ENCODE assay signal across 13 cellular contexts in the genomic region with DNA sequence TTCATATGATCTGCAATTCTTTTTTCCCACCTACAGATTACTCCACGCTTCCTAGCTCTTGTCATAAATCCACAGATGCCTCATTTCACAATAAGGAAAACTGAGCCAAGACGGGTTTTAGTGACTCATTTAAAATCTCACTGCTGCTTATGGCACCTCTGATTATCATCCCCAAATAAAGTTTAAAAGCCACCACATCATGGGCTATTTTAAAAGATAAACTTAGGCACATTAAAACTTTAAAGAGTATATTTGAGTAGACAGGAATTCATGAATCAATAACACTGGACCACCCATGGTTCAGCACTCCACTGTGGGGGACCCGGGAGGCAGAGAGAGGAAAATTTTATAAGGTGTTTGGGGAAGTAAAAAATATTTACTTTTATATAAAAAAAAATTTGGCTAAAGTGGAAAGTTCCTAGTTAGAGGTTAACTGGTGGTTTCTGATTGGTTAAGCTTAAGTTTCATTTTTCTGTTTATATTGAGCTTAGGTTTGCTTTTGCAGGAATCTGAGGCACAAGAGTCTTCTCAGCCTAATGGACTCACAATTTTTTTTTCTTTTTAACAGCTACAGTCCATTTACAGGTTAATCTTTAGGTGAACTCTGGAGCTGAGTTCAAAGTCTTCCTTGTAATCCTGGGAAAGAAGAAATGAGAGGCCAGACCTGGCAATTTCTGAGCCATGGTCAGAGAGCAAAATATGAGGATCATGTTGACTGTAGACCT. TPM values are rescaled to one million over a fixed set of nuclear protein-coding genes. Genes with fewer than 3 reads are reported as not detected.
A peak's percentile ranks its signal among the peaks of the same experiment; 100 is the strongest.
DNase-seq lines count a peak whose midpoint lies in the region; ATAC-seq and TF ChIP-seq lines count a peak whose summit lies in the region.
"Had no signal": no experiment of that assay in that cellular context is flagged by ENCODE, and none has a peak within 500 bp of the region (broad histone marks: within the 10 kb centered on the region; RNA-seq: fewer than 3 reads in every experiment).

No MANE protein-coding gene starts in this region.

- H3K23ac ChIP-seq in IMR-90 (ENCODE audit: low read depth, low read length) = no peak overlapping the region

- TF ChIP-seq POLR2A in IMR-90 (IDR thresholded peaks at IDR 0.05; ENCODE audit: low read depth, low read length) (no peak), sigmoid colon (IDR thresholded peaks at IDR 0.05) (no peak)

- CTCF ChIA-PET in A673 (lab: Charles Lee) (no interaction called here), IMR-90 (lab: Yijun Ruan, JAX) (interaction anchor here (1.1 to 1.3 kb wide), 2 partner anchors 10 to 49 kb away, joined by 4 to 6 read pairs; no protein-coding TSS in a partner anchor), GM10248 (lab: Yijun Ruan, JAX) (interaction anchor here (1.2 to 2.4 kb wide), 3 partner anchors 10 to 361 kb away, joined by 3 to 10 read pairs (median 3); no protein-coding TSS in a partner anchor)

- no peaks in the 10 kb centered on the region for H3K79me1 ChIP-seq in IMR-90 (ENCODE audit: low read depth in 1 of 2, low read length in 2 of 2)

- H3K36me3 ChIP-seq in A673 (ENCODE audit: insufficient read depth, low read length, poor library complexity, severe bottlenecking) = no peaks in the 10 kb centered on the region
- H3K36me3 ChIP-seq in IMR-90 (ENCODE audit: control insufficient read depth, insufficient read depth, low read length) = no peaks in the 10 kb centered on the region
- H3K36me3 ChIP-seq in left lung = no peaks in the 10 kb centered on the region
- no peaks in the 10 kb centered on the region for H3K36me3 ChIP-seq in sigmoid colon
- H3K36me3 ChIP-seq: ascending aorta, neutrophil, vagina had no signal

- DNase-seq in A673 (ENCODE audit: low spot score) (peak; percentile 26), IMR-90 (peak; percentile 51), dedifferentiated amniotic fluid mesenchymal stem cell (ENCODE audit: extremely low spot score) (peak; percentile 33), left lung (no peak), GM10248 (ENCODE audit: extremely low spot score) (no peak), sigmoid colon (no peak), substantia nigra (lab: John Stamatoyannopoulos, UW) (no peak)
- DNase-seq: activated T-cell treated with anti-CD3 and anti-CD28 coated beads, Interleukin-2, amount 50 U/mL, for 48 hours; effector memory CD4-positive, alpha-beta T cell had no signal

- no peaks in the 10 kb centered on the region; the same call in 1 of the 2 replicates for H3K9me1 ChIP-seq in IMR-90 (ENCODE audit: insufficient read depth, low read length)

- H4K5ac ChIP-seq in IMR-90 (ENCODE audit: low read depth, low read length) = no peak overlapping the region

- H4K8ac ChIP-seq in IMR-90 (ENCODE audit: low read depth in 2 of 2, low read length in 2 of 2) = no peak overlapping the region

- in situ Hi-C loops in IMR-90 (cut with MboI; ENCODE audit: low sequenced_read_pairs) = no loop called here

- no peak for TF ChIP-seq EP300 in sigmoid colon (IDR thresholded peaks at IDR 0.05)

- no peak overlapping the region for H3K9ac ChIP-seq in IMR-90 (ENCODE audit: low read depth, low read length)

- no peak overlapping the region for H3K18ac ChIP-seq in IMR-90 (ENCODE audit: low read depth, low read length)

- no peaks in the 10 kb centered on the region for H4K20me1 ChIP-seq in IMR-90 (ENCODE audit: insufficient read depth, low read length)

- no peak overlapping the region for H3K14ac ChIP-seq in IMR-90 (replicated peaks; ENCODE audit: low read depth, low read length)

- no peak overlapping the region for H2AK5ac ChIP-seq in IMR-90 (ENCODE audit: low read depth, low read length)

- H3K4me3 ChIP-seq in A673 (ENCODE audit: low read depth, low read length, poor library complexity, severe bottlenecking) (no peak overlapping the region), IMR-90 (ENCODE audit: insufficient read depth, low read depth, low read length) (no peak overlapping the region), left lung (no peak overlapping the region), sigmoid colon (no peak overlapping the region)
- H3K4me3 ChIP-seq: ascending aorta, vagina had no signal

- POLR2A ChIA-PET in A673 (lab: Charles Lee; ENCODE audit: low non-redundant PET) (interaction anchor here (0.7 kb wide), 1 partner anchor 118 kb away, joined by 4 read pairs; no protein-coding TSS in a partner anchor), IMR-90 (lab: Charles Lee; ENCODE audit: unreplicated experiment) (no interaction called here), GM10248 (lab: Yijun Ruan, JAX) (no interaction called here)

- no peak overlapping the region for H3K4ac ChIP-seq in IMR-90 (ENCODE audit: low read depth, low read length)

- H2BK5ac ChIP-seq in IMR-90 (ENCODE audit: low read depth, low read length, poor library complexity, severe bottlenecking) = no peak overlapping the region

- intact Hi-C loops in A673 (cut with micrococcal nuclease; ENCODE audit: unreplicated experiment) = no loop called here
- intact Hi-C loops in IMR-90 (cut with micrococcal nuclease) = no loop called here
- intact Hi-C loops in left lung (cut with DNase I) = no loop called here
- intact Hi-C loops in sigmoid colon (cut with DNase I) = no loop called here

- H3K27ac ChIP-seq in A673 (ENCODE audit: low read depth, low read length, poor library complexity, severe bottlenecking) = no peak overlapping the region
- H3K27ac ChIP-seq in IMR-90 (ENCODE audit: insufficient read depth, low read length) = no peak overlapping the region
- no peak overlapping the region for H3K27ac ChIP-seq in left lung
- peak overlapping the region in 1 of 4 donors; percentile 2 for H3K27ac ChIP-seq in sigmoid colon
- no peak overlapping the region for H3K27ac ChIP-seq in substantia nigra (ENCODE audit: low read depth, low read length, poor library complexity, severe bottlenecking)
- H3K27ac ChIP-seq: ascending aorta, neutrophil, vagina had no signal

- H2AFZ ChIP-seq in IMR-90 (replicated peaks; ENCODE audit: low read length, poor library complexity) = no peak overlapping the region

- TF ChIP-seq RAD21 in IMR-90 (IDR thresholded peaks at IDR 0.05; ENCODE audit: low read length) = no peak

- H4K91ac ChIP-seq in IMR-90 (ENCODE audit: insufficient read depth, low read depth, low read length) = no peak overlapping the region

- ATAC-seq in IMR-90 (ENCODE audit: low read depth) (peak; percentile 60), left lung (peak; percentile 55), GM21576 (IDR thresholded peaks at IDR 0.05; ENCODE audit: unreplicated experiment) (no peak)

- no CpG with 5 or more reads among the region's 3 CpGs for WGBS in IMR-90 (ENCODE audit: extremely low coverage in 2 of 2, insufficient read length in 1 of 2), 2 experiments
- WGBS in sigmoid colon, 2 donors = 9 to 39% methylated on average over 3 of the region's 3 CpGs

- peaks cover 13% of the 10 kb centered on the region for H3K27me3 ChIP-seq in A673 (replicated peaks; ENCODE audit: insufficient read depth, low read depth, low read length, poor library complexity)
- H3K27me3 ChIP-seq in IMR-90 (ENCODE audit: control insufficient read depth, insufficient read depth, low read length) = peaks cover 10% of the 10 kb centered on the region
- H3K27me3 ChIP-seq in left lung = peaks cover 0 to 31% of the 10 kb centered on the region in 2 donors
- H3K27me3 ChIP-seq in sigmoid colon = no peaks in the 10 kb centered on the region
- H3K27me3 ChIP-seq: ascending aorta, vagina had no signal

- TF ChIP-seq CTCF in A673 (conservative IDR thresholded peaks at IDR 0.05; ENCODE audit: low read depth, low read length) = no peak
- no peak for TF ChIP-seq CTCF in IMR-90 (conservative IDR thresholded peaks at IDR 0.05; ENCODE audit: low read depth, low read length)
- TF ChIP-seq CTCF in left lung (IDR thresholded peaks at IDR 0.05) = no peak
- no peak for TF ChIP-seq CTCF in GM10248 (IDR thresholded peaks at IDR 0.05; ENCODE audit: control extremely low read depth, extremely low read depth, low read depth, missing control alignments)
- no peak for TF ChIP-seq CTCF in sigmoid colon (IDR thresholded peaks at IDR 0.05)

- H3K4me2 ChIP-seq in IMR-90 (ENCODE audit: low read depth, low read length) = no peak overlapping the region; the same call in 1 of the 2 replicates

- H3K56ac ChIP-seq in IMR-90 (ENCODE audit: extremely low read depth, insufficient read depth, low read length) = no peak overlapping the region

- dilution Hi-C loops in IMR-90 (cut with HindIII; ENCODE audit: low sequenced_read_pairs, unreplicated experiment) = no loop called here

- H2AK9ac ChIP-seq in IMR-90 (replicated peaks; ENCODE audit: low read depth, low read length, poor library complexity) = no peak overlapping the region

- no peak overlapping the region for H2BK15ac ChIP-seq in IMR-90 (ENCODE audit: low read depth, low read length)

- no peak overlapping the region for H2BK20ac ChIP-seq in IMR-90 (ENCODE audit: low read depth, low read length)

- peaks cover 8% of the 10 kb centered on the region for H3K4me1 ChIP-seq in A673 (ENCODE audit: insufficient read depth, low read length, poor library complexity, severe bottlenecking)
- no peaks in the 10 kb centered on the region; the same call in 1 of the 2 replicates for H3K4me1 ChIP-seq in IMR-90 (ENCODE audit: control insufficient read depth, insufficient read depth, low read length)
- peaks cover 0 to 6% of the 10 kb centered on the region in 2 donors for H3K4me1 ChIP-seq in left lung
- H3K4me1 ChIP-seq in sigmoid colon = peaks cover 0 to 27% (median 21%) of the 10 kb centered on the region in 4 donors
- H3K4me1 ChIP-seq: ascending aorta had no signal

- no peak overlapping the region for H2BK120ac ChIP-seq in IMR-90 (ENCODE audit: low read depth, low read length)

- BruUV-seq in A673 (replicated peaks; lab: Mats Ljungman, UMichigan) = no TSS peak
- BruUV-seq in IMR-90 (replicated peaks; lab: Mats Ljungman, UMichigan) = no TSS peak

- H3K9me3 ChIP-seq in A673 (ENCODE audit: low read depth, low read length, poor library complexity, severe bottlenecking) = no peaks in the 10 kb centered on the region
- H3K9me3 ChIP-seq in IMR-90 (ENCODE audit: control insufficient read depth, insufficient read depth, low read length) = no peaks in the 10 kb centered on the region
- H3K9me3 ChIP-seq in left lung = no peaks in the 10 kb centered on the region
- H3K9me3 ChIP-seq in sigmoid colon = no peaks in the 10 kb centered on the region
- H3K9me3 ChIP-seq: ascending aorta, neutrophil, vagina had no signal

TF ChIP-seq in IMR-90, 13 proteins besides CTCF, POLR2A, EP300 and RAD21:
- peak; percentile 75 for TF ChIP-seq CEBPB (IDR thresholded peaks at IDR 0.05; ENCODE audit: low read depth, low read length)
- no peak for TF ChIP-seq MAFK (IDR thresholded peaks at IDR 0.05; ENCODE audit: low read depth, low read length)
- TF ChIP-seq FOS (IDR thresholded peaks at IDR 0.05; ENCODE audit: low read depth, low read length) = no peak
- no peak for TF ChIP-seq RFX5 (IDR thresholded peaks at IDR 0.05; ENCODE audit: low read depth, low read length)

RNA-seq across cellular contexts. Expression of a gene that starts 55.7 kb away (rescaled TPM):
- total RNA-seq in A673 (2021) = 9.9 and 10.7 TPM in 2 replicates
- total RNA-seq in IMR-90 (2012; rRNA removed) = 2.7 and 9.2 TPM in 2 replicates
- 2.8 and 3.6 TPM in 2 replicates for polyA plus RNA-seq in IMR-90 (2012; rRNA removed)
- 0.28 and 0.40 TPM in 2 replicates for polyA plus RNA-seq in IMR-90 (2012; cell fraction: cytosol; rRNA removed)
- polyA plus RNA-seq in IMR-90 (2012; cell fraction: nucleus; rRNA removed; ENCODE audit: low replicate concordance) = 0.51 and 4.7 TPM in 2 replicates
- 10 to 100 TPM; 14.2 to 15.2 TPM for total RNA-seq in left lung
- total RNA-seq in sigmoid colon = 1 to 10 TPM; 3.2 to 9.7 (median 7.7) TPM
- polyA plus RNA-seq in sigmoid colon = 1 to 10 TPM; 2.4 to 3.3 (median 2.5) TPM

Comparison
In these comparisons a context has a peak if more than half of its experiments do, and no peak if none do; other contexts are left out.
1. DNase-seq: peak in A673 (single experiment), IMR-90 (single experiment) and dedifferentiated amniotic fluid mesenchymal stem cell (single experiment); none in left lung (0 of 2), GM10248 (single experiment), sigmoid colon (single experiment) and substantia nigra (0 of 49).